1 cellular context compared by ENCODE assay signal in genomic region chr1:226764533-226764932, GRCh38.
TF ChIP-seq lines count a peak whose summit lies in the region.

No MANE protein-coding gene starts in this region.

TF ChIP-seq in H1, 55 proteins besides CTCF, POLR2A, EP300 and RAD21 (continued from another document):
- TF ChIP-seq CHD7 (IDR thresholded peaks at IDR 0.05; ENCODE audit: insufficient replicate concordance, low read length) (no peak), CREB1 (IDR thresholded peaks at IDR 0.05) (no peak), FOSL1 (IDR thresholded peaks at IDR 0.05; ENCODE audit: insufficient read depth, low read depth, low read length) (no peak), YY1 (IDR thresholded peaks at IDR 0.05; ENCODE audit: low read depth, low read length) (no peak), TAF1 (IDR thresholded peaks at IDR 0.05; ENCODE audit: low read depth, low read length) (no peak), JUN (IDR thresholded peaks at IDR 0.05; ENCODE audit: low read depth, low read length) (no peak), GTF2F1 (IDR thresholded peaks at IDR 0.05; ENCODE audit: borderline replicate concordance, low read depth, low read length) (no peak), KDM4A (IDR thresholded peaks at IDR 0.05; ENCODE audit: low read depth, low read length, severe bottlenecking) (no peak), SIX5 (IDR thresholded peaks at IDR 0.05; ENCODE audit: low read depth, low read length) (no peak), ATF3 (IDR thresholded peaks at IDR 0.05; ENCODE audit: insufficient read depth, low read depth, low read length) (no peak), POU5F1 (IDR thresholded peaks at IDR 0.05; ENCODE audit: low read depth, low read length) (no peak), CHD2 (IDR thresholded peaks at IDR 0.05; ENCODE audit: low read length) (no peak), MAX (IDR thresholded peaks at IDR 0.05) (no peak)
